In the genomic region with DNA sequence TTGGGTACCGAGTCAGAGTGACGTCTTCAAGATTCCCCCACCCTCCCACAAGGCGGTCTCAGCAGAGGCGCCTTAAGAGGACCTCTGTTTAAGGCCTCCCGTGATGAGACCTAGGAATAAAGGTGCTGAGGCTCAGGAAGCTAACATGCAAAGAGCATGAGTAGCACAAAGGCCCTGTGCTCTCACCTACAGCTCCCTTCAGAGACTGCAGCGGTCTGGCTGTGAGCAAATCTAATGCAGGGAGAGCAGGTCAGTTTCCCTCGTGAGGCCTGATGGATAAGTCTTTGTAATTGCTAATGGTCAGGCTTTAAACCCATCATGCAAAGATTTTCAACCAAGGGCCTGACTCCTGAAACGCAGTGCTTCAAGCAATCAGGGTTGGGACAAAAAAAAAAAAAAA, we compare ENCODE assay signal across 21 cellular contexts.
"Had no signal": no experiment of that assay in that cellular context is flagged by ENCODE, and none has a peak within 500 bp of the region (broad histone marks: within the 10 kb centered on the region; RNA-seq: fewer than 3 reads in every experiment).

No MANE protein-coding gene starts in this region.

- H3K4me1 ChIP-seq: SJSA1 had no signal

- H3K36me3 ChIP-seq: SJSA1 had no signal

- FAIRE-seq: RCC 7860 had no signal

- H3K4me3 ChIP-seq: SJSA1, SK-N-MC had no signal

- DNase-seq: KBM-7, MV-4-11, NCI-H1048, NCI-H1105 treated with DMSO at 0.1 percent for 48 hours, NCI-H1417 treated with DMSO at 0.1 percent for 48 hours, NCI-H187, NCI-H2029, NCI-H2081 treated with DMSO at 0.1 percent for 48 hours, NCI-H2171, NCI-H226, NCI-H446, NCI-H510A, NCI-H524 treated with DMSO at 0.1 percent for 48 hours, NCI-H69, NCI-H774, Right ventricle myocardium superior, RPMI8226, SIG-M5 had no signal

- H3K27me3 ChIP-seq: SJSA1 had no signal

- H3K9me3 ChIP-seq: SJSA1 had no signal

- H3K27ac ChIP-seq: SJSA1, SK-N-MC had no signal
